ENCODE assay signal across 6 cellular contexts in the genomic region with DNA sequence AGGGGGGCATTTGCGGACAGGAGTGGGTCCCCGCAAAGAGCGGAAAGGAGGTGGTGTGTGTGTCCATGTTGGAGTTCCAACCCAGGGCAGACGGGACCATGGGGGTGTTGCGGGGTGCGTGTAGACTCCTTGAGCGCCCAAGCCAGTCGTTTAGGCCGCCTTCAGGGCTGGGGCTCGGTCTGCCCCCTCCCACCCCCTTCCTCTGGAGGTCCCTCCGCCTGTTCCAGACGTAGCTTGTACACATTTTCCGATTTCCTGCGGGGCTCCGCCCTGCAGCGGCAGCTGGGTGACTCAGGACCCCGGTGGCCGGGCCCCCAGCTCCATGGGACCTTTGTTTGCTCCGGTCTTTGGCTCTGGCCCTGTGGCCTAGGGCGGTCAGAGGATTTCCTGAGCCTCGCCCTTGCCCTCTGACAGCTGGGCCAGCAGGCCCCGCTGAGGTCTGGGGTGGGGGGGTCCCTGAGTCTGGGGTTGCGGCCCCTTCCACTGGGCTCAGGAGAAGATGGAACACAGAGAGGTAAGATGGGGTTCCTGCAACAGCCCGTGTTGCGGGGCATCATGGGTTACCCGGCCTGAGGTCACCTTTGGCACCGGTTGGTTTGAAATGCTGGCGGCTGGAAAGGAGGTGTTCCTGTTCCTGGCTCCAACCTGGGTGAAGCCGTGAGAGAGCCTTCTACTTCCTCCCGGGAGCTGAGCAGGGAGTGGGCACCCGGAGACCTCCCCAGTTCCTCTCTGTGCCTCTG. TPM values are rescaled to one million over a fixed set of nuclear protein-coding genes. Genes with fewer than 3 reads are reported as not detected.
DNase-seq lines count a peak whose midpoint lies in the region; ATAC-seq and TF ChIP-seq lines count a peak whose summit lies in the region.

No MANE protein-coding gene starts in this region.

- H3K9me3 Mint-ChIP-seq in IgD-negative memory B cell, result no peaks in the 10 kb centered on the region
- no peaks in the 10 kb centered on the region for H3K9me3 Mint-ChIP-seq in effector memory CD8-positive, alpha-beta T cell

- H3K27ac ChIP-seq in prostate gland (peak overlapping the region in 1 of 2 donors; percentile 74), PC-9 (no peak overlapping the region)

- no peak for TF ChIP-seq POLR2A in prostate gland (IDR thresholded peaks at IDR 0.05)

- no peaks in the 10 kb centered on the region for H3K4me1 ChIP-seq in prostate gland (replicated peaks)
- H3K4me1 ChIP-seq in PC-9 (replicated peaks; ENCODE audit: insufficient read depth), result no peaks in the 10 kb centered on the region

- TF ChIP-seq CTCF in prostate gland (IDR thresholded peaks at IDR 0.05), result no peak
- TF ChIP-seq CTCF in PC-9 (conservative IDR thresholded peaks at IDR 0.05), result no peak
- TF ChIP-seq CTCF in GM10266 (IDR thresholded peaks at IDR 0.05; ENCODE audit: control insufficient read depth, insufficient read depth, low read depth, missing control alignments), result no peak

- H2AFZ ChIP-seq in PC-9, result no peak overlapping the region

- CTCF ChIA-PET in PC-9 (lab: Charles Lee), result no interaction called here

- H3K27me3 ChIP-seq in prostate gland (replicated peaks; ENCODE audit: insufficient read depth) (no peaks in the 10 kb centered on the region), PC-9 (ENCODE audit: insufficient read depth, low read depth) (no peaks in the 10 kb centered on the region)

- POLR2A ChIA-PET in PC-9 (lab: Charles Lee; ENCODE audit: unreplicated experiment), result no interaction called here

- no peaks in the 10 kb centered on the region for H4K20me1 ChIP-seq in PC-9 (ENCODE audit: insufficient read depth)

- peaks cover 0 to 10% (median 4%) of the 10 kb centered on the region in 3 donors for H3K4me1 Mint-ChIP-seq in IgD-negative memory B cell
- H3K4me1 Mint-ChIP-seq in effector memory CD8-positive, alpha-beta T cell (ENCODE audit: low read depth in 2 of 2), result peaks cover 12 to 16% of the 10 kb centered on the region in 2 donors

- peak overlapping the region in 1 of 3 donors; percentile 16 for H3K27ac Mint-ChIP-seq in IgD-negative memory B cell
- H3K27ac Mint-ChIP-seq in effector memory CD8-positive, alpha-beta T cell, result peak overlapping the region; percentile 22 to 79

- peak overlapping the region; percentile 58 to 67 for H3K4me3 ChIP-seq in prostate gland
- no peak overlapping the region for H3K4me3 ChIP-seq in PC-9

- H3F3A ChIP-seq in PC-9 (ENCODE audit: insufficient read depth, low read depth), result peaks cover 20% of the 10 kb centered on the region

- H3K9me3 ChIP-seq in prostate gland (no peaks in the 10 kb centered on the region), PC-9 (ENCODE audit: insufficient read depth, low read depth) (no peaks in the 10 kb centered on the region)

- no peaks in the 10 kb centered on the region for H3K79me2 ChIP-seq in PC-9 (ENCODE audit: low read depth)

- no peaks in the 10 kb centered on the region for H3K9me2 ChIP-seq in PC-9 (ENCODE audit: insufficient read depth)

- H3K36me3 ChIP-seq in prostate gland (no peaks in the 10 kb centered on the region), PC-9 (ENCODE audit: low read depth) (no peaks in the 10 kb centered on the region)

- H3K27me3 Mint-ChIP-seq in IgD-negative memory B cell, result no peaks in the 10 kb centered on the region
- no peaks in the 10 kb centered on the region for H3K27me3 Mint-ChIP-seq in effector memory CD8-positive, alpha-beta T cell

- peak overlapping the region; percentile 61 to 89 (median 76) for H3K4me3 Mint-ChIP-seq in IgD-negative memory B cell
- peak overlapping the region; percentile 81 to 89 for H3K4me3 Mint-ChIP-seq in effector memory CD8-positive, alpha-beta T cell

- H3K4me2 ChIP-seq in PC-9, result no peak overlapping the region

- 86% methylated on average over 31 of the region's 31 CpGs for WGBS in prostate gland

- H3K36me3 Mint-ChIP-seq in IgD-negative memory B cell, result no peaks in the 10 kb centered on the region
- H3K36me3 Mint-ChIP-seq in effector memory CD8-positive, alpha-beta T cell (ENCODE audit: insufficient read depth), result peaks cover 7% of the 10 kb centered on the region

- no TSS peak for BruUV-seq in PC-9 (replicated peaks; lab: Mats Ljungman, UMichigan)

- DNase-seq in effector memory CD8-positive, alpha-beta T cell, result no peak
- no peak for DNase-seq in prostate gland (ENCODE audit: low spot score)
- DNase-seq in PC-9, result no peak
- no peak for DNase-seq in GM10266 (ENCODE audit: extremely low spot score)
- DNase-seq in middle frontal gyrus (ENCODE audit: extremely low spot score, low spot score), result no peak

- intact Hi-C loops in prostate gland (cut with DNase I) (no loop called here), PC-9 (cut with micrococcal nuclease; ENCODE audit: unreplicated experiment) (no loop called here)

- ATAC-seq in effector memory CD8-positive, alpha-beta T cell (replicated peaks), result no peak

RNA-seq across cellular contexts. Expression of gene PKN3, which starts 1.5 kb away (rescaled TPM):
- polyA plus RNA-seq in IgD-negative memory B cell, result 0.11 TPM
- total RNA-seq in prostate gland (1 to 10 TPM; 4.4 to 6.1 TPM), PC-9 (2021) (5.5 and 9.1 TPM in 2 replicates)

RNA-seq across cellular contexts. Expression of gene SET, which starts 14.8 kb away (rescaled TPM):
- 257 TPM for polyA plus RNA-seq in IgD-negative memory B cell
- 100 to 1,000 TPM; 138 to 150 TPM for total RNA-seq in prostate gland
- 539 and 738 TPM in 2 replicates for total RNA-seq in PC-9 (2021)

RNA-seq across cellular contexts. Expression of gene ZDHHC12, which starts 20.1 kb away (rescaled TPM):
- polyA plus RNA-seq in IgD-negative memory B cell, result 55.3 TPM
- total RNA-seq in prostate gland (100 to 1,000 TPM in 1 of 2 donors, 10 to 100 TPM in 1; 66.2 to 123 TPM), PC-9 (2021) (102 and 133 TPM in 2 replicates)

RNA-seq across cellular contexts. Expression of gene DYNC2I2, which starts 47.1 kb away (rescaled TPM):
- 57.3 TPM for polyA plus RNA-seq in IgD-negative memory B cell
- total RNA-seq in prostate gland (10 to 100 TPM; 66.1 to 80.1 TPM), PC-9 (2021) (225 and 263 TPM in 2 replicates)
